Comparison of ENCODE assay signal across 28 cellular contexts in the genomic region with DNA sequence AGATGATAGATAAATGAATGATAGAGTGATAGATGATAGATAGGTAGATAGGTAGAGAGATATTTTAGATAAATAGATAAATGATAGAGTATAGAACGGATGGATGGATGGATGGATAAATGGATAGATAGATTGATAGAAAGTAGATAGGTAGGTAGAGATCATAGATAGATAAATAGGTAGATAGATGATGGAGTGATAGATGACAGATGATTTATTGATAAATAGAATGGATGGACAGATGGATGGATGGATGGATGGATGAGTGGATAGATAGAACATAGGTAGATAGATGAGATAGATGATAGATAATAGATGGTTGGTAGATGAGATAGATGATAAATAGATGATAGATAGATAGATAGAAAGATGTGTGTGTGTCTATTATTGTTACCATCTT. TPM values are rescaled to one million over a fixed set of nuclear protein-coding genes. Genes with fewer than 3 reads are reported as not detected.
"Had no signal": no experiment of that assay in that cellular context is flagged by ENCODE, and none has a peak within 500 bp of the region (broad histone marks: within the 10 kb centered on the region; RNA-seq: fewer than 3 reads in every experiment).

No MANE protein-coding gene starts in this region.

- H3K9me3 ChIP-seq: ovary, psoas muscle, right lobe of liver, sigmoid colon, spleen, suprapubic skin, testis, tibial artery, transverse colon, upper lobe of right lung, uterus had no signal

- H3K36me3 ChIP-seq: ovary, sigmoid colon, spleen, suprapubic skin, tibial artery, transverse colon, upper lobe of right lung, uterus had no signal

- ATAC-seq: natural killer cell; psoas muscle; right cardiac atrium; right lobe of liver; stimulated activated memory B cell treated with anti-CD40 and anti-IgM and Interleukin-4, amounts not matched to agents 10 μg/mL and 1 μg/mL and 100 μg/mL, for 72 hours; stimulated activated naive CD8-positive, alpha-beta T cell treated with anti-CD3 and anti-CD28 coated beads, Interleukin-15, amount 100 ng/mL, for 72 hours; stimulated activated naive CD8-positive, alpha-beta T cell treated with anti-CD3 and anti-CD28 coated beads, Interleukin-15, Interleukin-2, amounts not matched to agents 100 U/mL and 50 U/mL, for 24 hours; upper lobe of right lung had no signal

- H3K27ac ChIP-seq: neural progenitor cell, ovary, parathyroid adenoma, psoas muscle, right lobe of liver, sigmoid colon, spleen, suprapubic skin, testis, tibial artery, transverse colon, upper lobe of right lung, uterus had no signal

- H3K4me1 ChIP-seq: neural progenitor cell, parathyroid adenoma, psoas muscle, right lobe of liver, sigmoid colon, spleen, suprapubic skin, testis, tibial artery, transverse colon, upper lobe of right lung, uterus had no signal

- H3K9ac ChIP-seq: neural progenitor cell, parathyroid adenoma had no signal

- H3K27me3 ChIP-seq: neural progenitor cell, ovary, right lobe of liver, sigmoid colon, spleen, suprapubic skin, testis, tibial artery, transverse colon, upper lobe of right lung, uterus had no signal

- H3K4me2 ChIP-seq: neural progenitor cell, smooth muscle cell had no signal

- H2AFZ ChIP-seq: neural progenitor cell, parathyroid adenoma had no signal

- DNase-seq: natural killer cell; occipital lobe; ovary; posterior cingulate gyrus; psoas muscle; right cardiac atrium; right lobe of liver; sigmoid colon; spleen; stimulated activated CD4-positive, alpha-beta T cell treated with anti-CD3 and anti-CD28 coated beads, Interleukin-12 subunit alpha, Interleukin-12 subunit beta, amount 100 ng/mL, for 4 hours; stimulated activated CD4-positive, alpha-beta T cell treated with anti-CD3 and anti-CD28 coated beads, Interleukin-1b, Interleukin-23, amount 100 ng/mL, for 48 hours; stimulated activated CD4-positive, alpha-beta T cell treated with anti-CD3 and anti-CD28 coated beads, Interleukin-4, amount 100 ng/mL, for 1 hour; stimulated activated CD4-positive, alpha-beta T cell treated with anti-CD3 and anti-CD28 coated beads, Interleukin-4, amount 100 ng/mL, for 4 hours; stimulated activated CD8-positive, alpha-beta memory T cell treated with anti-CD3 and anti-CD28 coated beads, Interleukin-4, amount 100 ng/mL, for 48 hours; stimulated activated naive CD4-positive, alpha-beta T cell; stimulated activated naive CD8-positive, alpha-beta T cell treated with anti-CD3 and anti-CD28 coated beads, Interleukin-15, amount 100 ng/mL, for 72 hours; stimulated activated naive CD8-positive, alpha-beta T cell treated with anti-CD3 and anti-CD28 coated beads, Interleukin-15, Interleukin-2, amounts not matched to agents 100 U/mL and 50 U/mL, for 24 hours; substantia nigra; testis; tibial artery; transverse colon; upper lobe of right lung; uterus had no signal

- H3K4me3 ChIP-seq: neural progenitor cell, ovary, psoas muscle, right lobe of liver, sigmoid colon, smooth muscle cell, spleen, suprapubic skin, testis, tibial artery, transverse colon, upper lobe of right lung, uterus had no signal

- H3K79me2 ChIP-seq: parathyroid adenoma had no signal

RNA-seq across cellular contexts. Expression of gene GYG2, which starts 50.9 kb away (rescaled TPM):
- total RNA-seq: natural killer cell had no signal
